ENCODE assay signal across 14 cellular contexts in the genomic region with DNA sequence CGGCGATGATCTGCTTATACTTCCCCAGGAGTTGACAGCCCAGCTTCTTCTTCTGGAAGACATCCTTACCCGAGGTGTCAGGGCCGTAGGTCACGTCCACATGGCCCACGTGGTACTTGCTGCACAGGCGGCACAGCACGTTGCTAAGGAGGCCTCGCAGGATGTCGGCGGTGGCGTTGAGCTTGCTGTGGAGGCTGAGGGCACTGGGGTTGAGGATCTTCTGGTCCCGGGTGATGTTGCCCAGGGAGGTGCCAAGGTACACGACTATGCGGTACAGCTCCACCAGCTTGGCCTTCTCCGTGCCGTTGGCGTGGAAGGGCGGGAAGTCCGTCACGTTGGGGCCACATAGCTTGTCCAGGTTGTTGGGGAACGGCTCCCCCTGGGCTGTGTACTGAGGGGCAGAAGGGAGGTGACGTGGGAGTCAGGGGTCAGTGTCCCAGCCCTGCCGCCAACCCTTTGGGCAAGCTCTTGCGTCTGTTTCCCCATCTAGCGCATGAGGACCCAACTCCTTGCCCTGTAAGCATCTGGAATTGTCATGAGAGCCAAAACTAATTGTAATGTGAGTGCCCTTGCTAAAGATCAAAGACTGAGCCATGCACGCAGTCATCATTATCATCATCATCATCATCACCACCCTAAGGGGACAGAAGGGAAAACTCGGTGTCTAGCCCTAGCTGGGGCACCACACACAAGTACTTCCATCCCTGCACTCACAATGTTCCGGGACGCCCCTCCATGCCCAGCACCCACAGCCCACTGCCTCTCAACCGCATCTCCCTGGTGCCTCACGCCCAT. TPM values are rescaled to one million over a fixed set of nuclear protein-coding genes. Genes with fewer than 3 reads are reported as not detected.
DNase-seq lines count a peak whose midpoint lies in the region; ATAC-seq and TF ChIP-seq lines count a peak whose summit lies in the region.
"Had no signal": no experiment of that assay in that cellular context is flagged by ENCODE, and none has a peak within 500 bp of the region (broad histone marks: within the 10 kb centered on the region; RNA-seq: fewer than 3 reads in every experiment).

No MANE protein-coding gene starts in this region.

- intact Hi-C loops in Right ventricle myocardium inferior (cut with DNase I): no loop called here

- peaks cover 0 to 23% of the 10 kb centered on the region in 2 donors for H3K4me1 ChIP-seq in right atrium auricular region

- peaks cover 45% of the 10 kb centered on the region for H3K4me1 Mint-ChIP-seq in T-helper 17 cell
- peaks cover 87% of the 10 kb centered on the region for H3K4me1 Mint-ChIP-seq in chondrocyte (ENCODE audit: low read depth)
- peaks cover 91% of the 10 kb centered on the region for H3K4me1 Mint-ChIP-seq in stimulated activated naive CD8-positive, alpha-beta T cell treated with anti-CD3 and anti-CD28 coated beads, Interleukin-15, amount 100 ng/mL, for 72 hours

- no peaks in the 10 kb centered on the region for H3K9me3 Mint-ChIP-seq in chondrocyte (ENCODE audit: low read depth)
- no peaks in the 10 kb centered on the region for H3K9me3 Mint-ChIP-seq in stimulated activated naive CD8-positive, alpha-beta T cell treated with anti-CD3 and anti-CD28 coated beads, Interleukin-15, amount 100 ng/mL, for 72 hours

- H3K4me3 Mint-ChIP-seq in T-helper 17 cell: peak overlapping the region; percentile 92
- peak overlapping the region; percentile 98 for H3K4me3 Mint-ChIP-seq in chondrocyte (ENCODE audit: unreplicated experiment)
- H3K4me3 Mint-ChIP-seq in stimulated activated naive CD8-positive, alpha-beta T cell treated with anti-CD3 and anti-CD28 coated beads, Interleukin-15, amount 100 ng/mL, for 72 hours: peak overlapping the region; percentile 96 to 100

- no peak for ATAC-seq in Right ventricle myocardium inferior
- ATAC-seq in T-helper 17 cell: peak; percentile 48
- no peak for ATAC-seq in stimulated activated naive CD8-positive, alpha-beta T cell treated with anti-CD3 and anti-CD28 coated beads, Interleukin-15, amount 100 ng/mL, for 72 hours
- no peak for ATAC-seq in HG03469 (IDR thresholded peaks at IDR 0.05; ENCODE audit: unreplicated experiment)
- ATAC-seq: GM12878 had no signal

- peaks cover 0 to 4% of the 10 kb centered on the region in 2 donors for H3K27me3 ChIP-seq in right atrium auricular region
- H3K27me3 ChIP-seq: SJSA1, testis had no signal

- no peak overlapping the region for H3K27ac ChIP-seq in right atrium auricular region
- H3K27ac ChIP-seq: SJSA1, testis had no signal

- DNase-seq in Right ventricle myocardium inferior (ENCODE audit: missing footprints) (peak; percentile 52), right atrium auricular region (ENCODE audit: low spot score) (no peak), T-helper 17 cell (no peak), chondrocyte (ENCODE audit: low spot score) (no peak), CD1c-positive myeloid dendritic cell (ENCODE audit: extremely low spot score) (no peak), SKM-1 treated with dmso at 0.1 percent for 144 hours (lab: John Stamatoyannopoulos, UW; ENCODE audit: unreplicated experiment) (no peak)
- DNase-seq in stimulated activated naive CD8-positive, alpha-beta T cell treated with anti-CD3 and anti-CD28 coated beads, Interleukin-15, amount 100 ng/mL, for 72 hours: no peak
- DNase-seq: foreskin melanocyte, NCI-H1048, occipital lobe, testis had no signal

- H3K36me3 Mint-ChIP-seq in T-helper 17 cell (ENCODE audit: low read depth) (peaks cover 6% of the 10 kb centered on the region), chondrocyte (ENCODE audit: low read depth) (no peaks in the 10 kb centered on the region)

- H3K9me3 ChIP-seq in right atrium auricular region: no peaks in the 10 kb centered on the region
- H3K9me3 ChIP-seq in T-helper 17 cell (ENCODE audit: control insufficient read depth, low read length, poor library complexity, severe bottlenecking): no peaks in the 10 kb centered on the region
- H3K9me3 ChIP-seq: SJSA1, testis had no signal

- peak overlapping the region; percentile 43 for H3K27ac Mint-ChIP-seq in T-helper 17 cell
- H3K27ac Mint-ChIP-seq in chondrocyte (ENCODE audit: unreplicated experiment): peak overlapping the region; percentile 17
- H3K27ac Mint-ChIP-seq in stimulated activated naive CD8-positive, alpha-beta T cell treated with anti-CD3 and anti-CD28 coated beads, Interleukin-15, amount 100 ng/mL, for 72 hours: peak overlapping the region; percentile 85 to 97

- no peak overlapping the region for H3K4me3 ChIP-seq in right atrium auricular region
- H3K4me3 ChIP-seq: GM12878, SJSA1, testis had no signal

- H3K27me3 Mint-ChIP-seq in T-helper 17 cell (no peaks in the 10 kb centered on the region), chondrocyte (ENCODE audit: low read depth) (no peaks in the 10 kb centered on the region)
- H3K27me3 Mint-ChIP-seq in stimulated activated naive CD8-positive, alpha-beta T cell treated with anti-CD3 and anti-CD28 coated beads, Interleukin-15, amount 100 ng/mL, for 72 hours: no peaks in the 10 kb centered on the region

- no peaks in the 10 kb centered on the region for H3K36me3 ChIP-seq in right atrium auricular region

- TF ChIP-seq CTCF in right atrium auricular region (IDR thresholded peaks at IDR 0.05): no peak
- no peak for TF ChIP-seq CTCF in chondrocyte (IDR thresholded peaks at IDR 0.05)

RNA-seq across cellular contexts. Expression of a gene that starts 2.7 kb away (rescaled TPM):
- total RNA-seq in Right ventricle myocardium inferior: 0.27 TPM
- 1 to 10 TPM in 1 of 2 donors, under 1 TPM in 1; 0.79 to 8.9 TPM for total RNA-seq in right atrium auricular region
- 1 to 10 TPM; 1.8 to 5.3 TPM for total RNA-seq in T-helper 17 cell
- total RNA-seq in chondrocyte: 18.9 to 21.5 TPM (median 21.3 TPM) in 3 replicates
- total RNA-seq: occipital lobe had no signal

RNA-seq across cellular contexts. Expression of a gene that starts 22.8 kb away (rescaled TPM):
- total RNA-seq in Right ventricle myocardium inferior (0.19 TPM), right atrium auricular region (1 to 10 TPM in 1 of 2 donors, under 1 TPM in 1; 0.63 to 1.6 TPM), T-helper 17 cell (10 to 100 TPM; 29.1 to 35.2 TPM), chondrocyte (not detected in 3 replicates)
- total RNA-seq: SJSA1 had no signal

RNA-seq across cellular contexts. Expression of a gene that starts 45.4 kb away (rescaled TPM):
- total RNA-seq in Right ventricle myocardium inferior (8.2 TPM), right atrium auricular region (10 to 100 TPM in 1 of 2 donors, 1 to 10 TPM in 1; 8.1 to 12.5 TPM), T-helper 17 cell (10 to 100 TPM; 10.6 to 12.4 TPM), chondrocyte (12.1 to 18.9 TPM (median 17.0 TPM) in 3 replicates)

Comparison
In these comparisons a context has a peak if more than half of its experiments do, and no peak if none do; other contexts are left out.
1. H3K27ac Mint-ChIP-seq: peak in every context shown above with its lines; median percentile 91 in stimulated activated naive CD8-positive, alpha-beta T cell treated with anti-CD3 and anti-CD28 coated beads, Interleukin-15, amount 100 ng/mL, for 72 hours; 43 in T-helper 17 cell; 17 in chondrocyte.
2. RNA of a gene that starts 22.8 kb away (total RNA-seq): 29.1 to 35.2 TPM in T-helper 17 cell; 0.63 to 1.6 TPM in right atrium auricular region, 0.19 TPM in Right ventricle myocardium inferior (single experiment) and not detected in chondrocyte; every median in the first group is over 10 times any median in the second.
3. Peak in every context shown above with its lines, with median percentiles within 50 percentile points of each other: H3K4me3 Mint-ChIP-seq.